ENCODE assay signal across 26 cellular contexts in the genomic region with DNA sequence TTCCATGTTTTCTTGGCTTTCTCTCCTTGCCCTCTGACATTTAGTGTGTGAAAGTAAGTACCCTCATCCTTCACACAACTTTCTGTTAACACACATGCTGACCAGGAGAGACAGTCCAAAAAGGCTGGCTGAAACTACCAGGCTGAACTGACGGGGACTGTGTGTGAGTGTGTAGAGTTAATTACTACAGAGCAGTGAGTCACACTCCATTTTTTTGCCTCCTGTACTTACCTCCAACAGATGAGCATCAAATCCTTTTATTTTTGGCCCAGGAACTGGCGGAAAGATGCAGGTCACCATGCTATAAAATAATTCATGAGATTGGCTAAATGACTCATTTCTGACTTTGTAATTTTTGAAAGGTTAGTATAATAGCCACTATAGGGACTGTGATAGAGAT. TPM values are rescaled to one million over a fixed set of nuclear protein-coding genes. Genes with fewer than 3 reads are reported as not detected.
"Had no signal": no experiment of that assay in that cellular context is flagged by ENCODE, and none has a peak within 500 bp of the region (broad histone marks: within the 10 kb centered on the region; RNA-seq: fewer than 3 reads in every experiment).

No MANE protein-coding gene starts in this region.

- H3K27ac ChIP-seq: esophagus muscularis mucosa, spleen, testis, upper lobe of left lung, VCaP had no signal

- H3K27me3 Mint-ChIP-seq: dendritic cell treated with granulocyte-macrophage colony-stimulating factor and Interleukin-4, amounts not matched to agents 40 ng/mL and 50 ng/mL, for 4 days; stimulated activated memory B cell treated with anti-CD40 and anti-IgM and Interleukin-4, amounts not matched to agents 10 μg/mL and 1 μg/mL and 100 μg/mL, for 72 hours had no signal

- ATAC-seq: activated T-cell treated with anti-CD3 and anti-CD28 coated beads, Interleukin-2, amount 50 U/mL, for 72 hours; natural killer cell treated with Interleukin-12 subunit alpha and Interleukin-12 subunit beta and Interleukin-15 and Interleukin-18, amount 100 ng/mL, for 72 hours; stimulated activated memory B cell treated with anti-CD40 and anti-IgM and Interleukin-4, amounts not matched to agents 10 μg/mL and 1 μg/mL and 100 μg/mL, for 72 hours had no signal

- H3K4me3 Mint-ChIP-seq: activated naive CD4-positive, alpha-beta T cell treated with anti-CD3 and anti-CD28 coated beads, Interleukin-2, amount 50 U/mL, for 24 hours; activated T-cell treated with anti-CD3 and anti-CD28 coated beads, Interleukin-2, amount 50 U/mL, for 72 hours; dendritic cell treated with granulocyte-macrophage colony-stimulating factor and Interleukin-4, amounts not matched to agents 40 ng/mL and 50 ng/mL, for 4 days; mesothelial cell of epicardium; natural killer cell treated with Interleukin-12 subunit alpha and Interleukin-12 subunit beta and Interleukin-15 and Interleukin-18, amount 100 ng/mL, for 72 hours; stimulated activated memory B cell treated with anti-CD40 and anti-IgM and Interleukin-4, amounts not matched to agents 10 μg/mL and 1 μg/mL and 100 μg/mL, for 72 hours; T-helper 1 cell treated with Interleukin-12 subunit alpha and Interleukin-12 subunit beta and Interleukin-4 antibody, amounts not matched to agents 30 μg/mL and 1 μg/mL, for 36 hours had no signal

- DNase-seq: activated CD4-positive, alpha-beta T cell treated with anti-CD3 and anti-CD28 coated beads, Interleukin-2, amount 50 U/mL, for 4 hours; activated CD4-positive, CD25-positive, alpha-beta regulatory T cell treated with anti-CD3 and anti-CD28 coated beads, Interleukin-2, amount 50 U/mL, for 72 hours; activated gamma-delta T cell; activated T-cell treated with anti-CD3 and anti-CD28 coated beads, Interleukin-2, amount 50 U/mL, for 72 hours; effector CD8-positive, alpha-beta T cell; nucleus accumbens; posterior cingulate gyrus; retina; spleen; stimulated activated CD4-positive, alpha-beta T cell treated with anti-CD3 and anti-CD28 coated beads, Interleukin-4, amount 100 ng/mL, for 4 hours; testis; upper lobe of left lung had no signal

- H3K9me3 ChIP-seq: esophagus muscularis mucosa, spleen, testis, upper lobe of left lung had no signal

- H3K9me3 Mint-ChIP-seq: activated naive CD4-positive, alpha-beta T cell treated with anti-CD3 and anti-CD28 coated beads, Interleukin-2, amount 50 U/mL, for 24 hours; activated T-cell treated with anti-CD3 and anti-CD28 coated beads, Interleukin-2, amount 50 U/mL, for 72 hours; dendritic cell treated with granulocyte-macrophage colony-stimulating factor and Interleukin-4, amounts not matched to agents 40 ng/mL and 50 ng/mL, for 4 days; mesothelial cell of epicardium; natural killer cell treated with Interleukin-12 subunit alpha and Interleukin-12 subunit beta and Interleukin-15 and Interleukin-18, amount 100 ng/mL, for 72 hours; stimulated activated memory B cell treated with anti-CD40 and anti-IgM and Interleukin-4, amounts not matched to agents 10 μg/mL and 1 μg/mL and 100 μg/mL, for 72 hours; T-helper 1 cell treated with Interleukin-12 subunit alpha and Interleukin-12 subunit beta and Interleukin-4 antibody, amounts not matched to agents 30 μg/mL and 1 μg/mL, for 36 hours had no signal

- H3K36me3 Mint-ChIP-seq: activated naive CD4-positive, alpha-beta T cell treated with anti-CD3 and anti-CD28 coated beads, Interleukin-2, amount 50 U/mL, for 24 hours; mesothelial cell of epicardium; natural killer cell treated with Interleukin-12 subunit alpha and Interleukin-12 subunit beta and Interleukin-15 and Interleukin-18, amount 100 ng/mL, for 72 hours; stimulated activated memory B cell treated with anti-CD40 and anti-IgM and Interleukin-4, amounts not matched to agents 10 μg/mL and 1 μg/mL and 100 μg/mL, for 72 hours had no signal

- H3K27ac Mint-ChIP-seq: activated naive CD4-positive, alpha-beta T cell treated with anti-CD3 and anti-CD28 coated beads, Interleukin-2, amount 50 U/mL, for 24 hours; activated T-cell treated with anti-CD3 and anti-CD28 coated beads, Interleukin-2, amount 50 U/mL, for 72 hours; dendritic cell treated with granulocyte-macrophage colony-stimulating factor and Interleukin-4, amounts not matched to agents 40 ng/mL and 50 ng/mL, for 4 days; mesothelial cell of epicardium; natural killer cell treated with Interleukin-12 subunit alpha and Interleukin-12 subunit beta and Interleukin-15 and Interleukin-18, amount 100 ng/mL, for 72 hours; stimulated activated memory B cell treated with anti-CD40 and anti-IgM and Interleukin-4, amounts not matched to agents 10 μg/mL and 1 μg/mL and 100 μg/mL, for 72 hours; T-helper 1 cell treated with Interleukin-12 subunit alpha and Interleukin-12 subunit beta and Interleukin-4 antibody, amounts not matched to agents 30 μg/mL and 1 μg/mL, for 36 hours had no signal

- H3K27me3 ChIP-seq: esophagus muscularis mucosa, spleen, testis, upper lobe of left lung had no signal

- H3K36me3 ChIP-seq: esophagus muscularis mucosa, spleen, upper lobe of left lung had no signal

- H3K4me1 Mint-ChIP-seq: activated naive CD4-positive, alpha-beta T cell treated with anti-CD3 and anti-CD28 coated beads, Interleukin-2, amount 50 U/mL, for 24 hours had no signal

- H3K4me3 ChIP-seq: esophagus muscularis mucosa, lung, spleen, testis, upper lobe of left lung had no signal

- H3K4me1 ChIP-seq: spleen, testis, upper lobe of left lung had no signal

RNA-seq across cellular contexts. Expression of gene AGXT2, which starts 20.2 kb away (rescaled TPM):
- total RNA-seq: activated CD8-positive, alpha-beta memory T cell treated with anti-CD3 and anti-CD28 coated beads for 36 hours; activated T-cell treated with anti-CD3 and anti-CD28 coated beads, Interleukin-2, amount 50 U/mL, for 72 hours; chondrocyte; esophagus muscularis mucosa; fibroblast of villous mesenchyme; lung; mesothelial cell of epicardium; natural killer cell treated with Interleukin-12 subunit alpha and Interleukin-12 subunit beta and Interleukin-15 and Interleukin-18, amount 100 ng/mL, for 72 hours; spleen; testis; upper lobe of left lung had no signal
- polyA plus RNA-seq: adipose tissue, keratinocyte, lung, spleen had no signal
